ENCODE assay signal across 8 cellular contexts in genomic region chr4:48003568-48003967, GRCh38. TPM values are rescaled to one million over a fixed set of nuclear protein-coding genes. Genes with fewer than 3 reads are reported as not detected.
DNase-seq lines count a peak whose midpoint lies in the region; ATAC-seq, FAIRE-seq and TF ChIP-seq lines count a peak whose summit lies in the region.
"Not testable (repeated sequence)": the region's sequence is repeated elsewhere in the genome, so short reads cannot be mapped to it uniquely, and the experiment has no call there.

No MANE protein-coding gene starts in this region.

- not testable (repeated sequence) for H3K9ac ChIP-seq in kidney (ENCODE audit: low read length in 2 of 2); smooth muscle cell (ENCODE audit: low read depth)

- not testable (repeated sequence) for H3K9me3 ChIP-seq in kidney (ENCODE audit: control insufficient read depth in 1 of 2, low read length in 2 of 2); smooth muscle cell (replicated peaks; ENCODE audit: low read depth)

- TF ChIP-seq CTCF in 22Rv1 (IDR thresholded peaks at IDR 0.05) = peak; percentile 65
- peak; percentile 71 for TF ChIP-seq CTCF in GM12872 (IDR thresholded peaks at IDR 0.05; ENCODE audit: insufficient read depth, low read depth, low read length)
- peak; percentile 36 for TF ChIP-seq CTCF in kidney (IDR thresholded peaks at IDR 0.05; ENCODE audit: borderline replicate concordance, extremely low read depth, insufficient read depth)
- TF ChIP-seq CTCF in smooth muscle cell (IDR thresholded peaks at IDR 0.05; ENCODE audit: borderline replicate concordance, insufficient read depth, poor library complexity, severe bottlenecking) = peak; percentile 34

- not testable (repeated sequence) for H3K4me1 ChIP-seq in kidney (ENCODE audit: control insufficient read depth in 1 of 2, insufficient read depth in 1 of 2, low read depth in 1 of 2, low read length in 2 of 2); smooth muscle cell (ENCODE audit: low read depth)

- H3K36me3 ChIP-seq in kidney (ENCODE audit: control insufficient read depth in 1 of 2, insufficient read depth in 2 of 2, low read length in 2 of 2); smooth muscle cell (ENCODE audit: low read depth): not testable (repeated sequence)

- H3K27me3 ChIP-seq in smooth muscle cell (ENCODE audit: low read depth) = not testable (repeated sequence)

- H2AFZ ChIP-seq in smooth muscle cell (ENCODE audit: low read depth) = not testable (repeated sequence)

- not testable (repeated sequence) for H3K4me3 ChIP-seq in kidney (ENCODE audit: low read length in 2 of 2); smooth muscle cell

- H4K20me1 ChIP-seq in smooth muscle cell (ENCODE audit: low read depth) = not testable (repeated sequence)

- not testable (repeated sequence) for H3K4me3 Mint-ChIP-seq in activated T-cell treated with anti-CD3 and anti-CD28 coated beads, Interleukin-2, amount 50 U/mL, for 24 hours; effector memory CD8-positive, alpha-beta T cell

- peaks cover 11% of the 10 kb centered on the region for H3K9me3 Mint-ChIP-seq in activated T-cell treated with anti-CD3 and anti-CD28 coated beads, Interleukin-2, amount 50 U/mL, for 24 hours
- H3K9me3 Mint-ChIP-seq in effector memory CD8-positive, alpha-beta T cell = not testable (repeated sequence)

- not testable (repeated sequence) for H3F3A ChIP-seq in smooth muscle cell (ENCODE audit: low read depth)

- intact Hi-C loops in kidney (cut with DNase I) = not testable (repeated sequence)

- not testable (repeated sequence) for H3K4me1 Mint-ChIP-seq in activated T-cell treated with anti-CD3 and anti-CD28 coated beads, Interleukin-2, amount 50 U/mL, for 24 hours (ENCODE audit: low read depth); effector memory CD8-positive, alpha-beta T cell (ENCODE audit: low read depth in 2 of 2)

- not testable (repeated sequence) for ATAC-seq in effector memory CD8-positive, alpha-beta T cell (replicated peaks)

- not testable (repeated sequence) for H3K79me2 ChIP-seq in smooth muscle cell (ENCODE audit: low read depth)

- H3K27ac ChIP-seq in 22Rv1; kidney (ENCODE audit: low read depth in 2 of 2, low read length in 2 of 2); smooth muscle cell (ENCODE audit: low read depth): not testable (repeated sequence)

- not testable (repeated sequence) for H3K27ac Mint-ChIP-seq in activated T-cell treated with anti-CD3 and anti-CD28 coated beads, Interleukin-2, amount 50 U/mL, for 24 hours; effector memory CD8-positive, alpha-beta T cell

- WGBS in smooth muscle cell (ENCODE audit: low lambda C conversion rate) = 79% methylated on average over 2 of the region's 2 CpGs

- DNase-seq in NAMALWA (ENCODE audit: low spot score) = peak; percentile 22
- peak; percentile 1 for DNase-seq in SHP77 treated with DMSO at 0.1 percent for 48 hours (lab: John Stamatoyannopoulos, UW)
- peak; percentile 60 for DNase-seq in activated T-cell treated with anti-CD3 and anti-CD28 coated beads, Interleukin-2, amount 50 U/mL, for 24 hours
- DNase-seq in effector memory CD8-positive, alpha-beta T cell = peak in 2 of 3 experiments; percentile 8 to 19
- not testable (repeated sequence) for DNase-seq in kidney; smooth muscle cell (lab: John Stamatoyannopoulos, UW; ENCODE audit: unreplicated experiment)

- H3K4me2 ChIP-seq in smooth muscle cell = not testable (repeated sequence)

- not testable (repeated sequence) for FAIRE-seq in kidney (lab: Jason Lieb, UNC)

- not testable (repeated sequence) for H3K36me3 Mint-ChIP-seq in activated T-cell treated with anti-CD3 and anti-CD28 coated beads, Interleukin-2, amount 50 U/mL, for 24 hours (ENCODE audit: low read depth); effector memory CD8-positive, alpha-beta T cell (ENCODE audit: insufficient read depth)

- H3K27me3 Mint-ChIP-seq in activated T-cell treated with anti-CD3 and anti-CD28 coated beads, Interleukin-2, amount 50 U/mL, for 24 hours; effector memory CD8-positive, alpha-beta T cell: not testable (repeated sequence)

RNA-seq across cellular contexts. Expression of gene CNGA1, which starts 12.9 kb away (rescaled TPM):
- 3.4 TPM for total RNA-seq in kidney
- polyA plus RNA-seq in kidney (ENCODE audit: insufficient read depth, low read depth, low replicate concordance) = 3.7 TPM
- total RNA-seq in smooth muscle cell = 0.31 TPM in 2 replicates
- 0.69 and 1.0 TPM in 2 replicates for polyA plus RNA-seq in smooth muscle cell

RNA-seq across cellular contexts. Expression of gene NIPAL1, which starts 13.0 kb away (rescaled TPM):
- total RNA-seq in kidney = 6.9 TPM
- 1.4 TPM for polyA plus RNA-seq in kidney (ENCODE audit: insufficient read depth, low read depth, low replicate concordance)
- 4.1 and 5.5 TPM in 2 replicates for total RNA-seq in smooth muscle cell
- polyA plus RNA-seq in smooth muscle cell = 1.0 and 2.9 TPM in 2 replicates
